1 cellular context compared by ENCODE assay signal in the genomic region with DNA sequence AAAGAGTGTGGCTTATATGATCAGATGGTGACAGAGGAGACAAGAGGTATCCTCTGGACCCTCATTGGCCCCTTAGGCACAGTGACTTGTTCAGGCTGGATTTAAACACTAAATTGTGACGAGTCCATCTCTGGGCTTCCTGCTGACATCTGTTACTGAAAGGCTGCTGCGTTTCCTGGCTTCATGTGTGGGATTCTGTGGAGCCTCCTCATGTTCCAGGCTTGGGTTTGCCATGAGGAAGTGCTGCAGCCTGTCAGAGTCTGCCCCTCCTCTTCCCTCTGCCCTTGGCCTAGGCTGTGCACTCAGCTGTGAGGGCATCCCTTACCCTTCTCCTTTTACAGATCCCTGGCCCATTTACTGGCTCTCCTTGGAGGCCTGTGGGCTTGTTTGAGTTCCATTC.
TF ChIP-seq lines count a peak whose summit lies in the region.

No MANE protein-coding gene starts in this region.

TF ChIP-seq in GM23338, 12 proteins besides CTCF, POLR2A, EP300 and RAD21 (continued from another document):
- TF ChIP-seq, protein P1, sequence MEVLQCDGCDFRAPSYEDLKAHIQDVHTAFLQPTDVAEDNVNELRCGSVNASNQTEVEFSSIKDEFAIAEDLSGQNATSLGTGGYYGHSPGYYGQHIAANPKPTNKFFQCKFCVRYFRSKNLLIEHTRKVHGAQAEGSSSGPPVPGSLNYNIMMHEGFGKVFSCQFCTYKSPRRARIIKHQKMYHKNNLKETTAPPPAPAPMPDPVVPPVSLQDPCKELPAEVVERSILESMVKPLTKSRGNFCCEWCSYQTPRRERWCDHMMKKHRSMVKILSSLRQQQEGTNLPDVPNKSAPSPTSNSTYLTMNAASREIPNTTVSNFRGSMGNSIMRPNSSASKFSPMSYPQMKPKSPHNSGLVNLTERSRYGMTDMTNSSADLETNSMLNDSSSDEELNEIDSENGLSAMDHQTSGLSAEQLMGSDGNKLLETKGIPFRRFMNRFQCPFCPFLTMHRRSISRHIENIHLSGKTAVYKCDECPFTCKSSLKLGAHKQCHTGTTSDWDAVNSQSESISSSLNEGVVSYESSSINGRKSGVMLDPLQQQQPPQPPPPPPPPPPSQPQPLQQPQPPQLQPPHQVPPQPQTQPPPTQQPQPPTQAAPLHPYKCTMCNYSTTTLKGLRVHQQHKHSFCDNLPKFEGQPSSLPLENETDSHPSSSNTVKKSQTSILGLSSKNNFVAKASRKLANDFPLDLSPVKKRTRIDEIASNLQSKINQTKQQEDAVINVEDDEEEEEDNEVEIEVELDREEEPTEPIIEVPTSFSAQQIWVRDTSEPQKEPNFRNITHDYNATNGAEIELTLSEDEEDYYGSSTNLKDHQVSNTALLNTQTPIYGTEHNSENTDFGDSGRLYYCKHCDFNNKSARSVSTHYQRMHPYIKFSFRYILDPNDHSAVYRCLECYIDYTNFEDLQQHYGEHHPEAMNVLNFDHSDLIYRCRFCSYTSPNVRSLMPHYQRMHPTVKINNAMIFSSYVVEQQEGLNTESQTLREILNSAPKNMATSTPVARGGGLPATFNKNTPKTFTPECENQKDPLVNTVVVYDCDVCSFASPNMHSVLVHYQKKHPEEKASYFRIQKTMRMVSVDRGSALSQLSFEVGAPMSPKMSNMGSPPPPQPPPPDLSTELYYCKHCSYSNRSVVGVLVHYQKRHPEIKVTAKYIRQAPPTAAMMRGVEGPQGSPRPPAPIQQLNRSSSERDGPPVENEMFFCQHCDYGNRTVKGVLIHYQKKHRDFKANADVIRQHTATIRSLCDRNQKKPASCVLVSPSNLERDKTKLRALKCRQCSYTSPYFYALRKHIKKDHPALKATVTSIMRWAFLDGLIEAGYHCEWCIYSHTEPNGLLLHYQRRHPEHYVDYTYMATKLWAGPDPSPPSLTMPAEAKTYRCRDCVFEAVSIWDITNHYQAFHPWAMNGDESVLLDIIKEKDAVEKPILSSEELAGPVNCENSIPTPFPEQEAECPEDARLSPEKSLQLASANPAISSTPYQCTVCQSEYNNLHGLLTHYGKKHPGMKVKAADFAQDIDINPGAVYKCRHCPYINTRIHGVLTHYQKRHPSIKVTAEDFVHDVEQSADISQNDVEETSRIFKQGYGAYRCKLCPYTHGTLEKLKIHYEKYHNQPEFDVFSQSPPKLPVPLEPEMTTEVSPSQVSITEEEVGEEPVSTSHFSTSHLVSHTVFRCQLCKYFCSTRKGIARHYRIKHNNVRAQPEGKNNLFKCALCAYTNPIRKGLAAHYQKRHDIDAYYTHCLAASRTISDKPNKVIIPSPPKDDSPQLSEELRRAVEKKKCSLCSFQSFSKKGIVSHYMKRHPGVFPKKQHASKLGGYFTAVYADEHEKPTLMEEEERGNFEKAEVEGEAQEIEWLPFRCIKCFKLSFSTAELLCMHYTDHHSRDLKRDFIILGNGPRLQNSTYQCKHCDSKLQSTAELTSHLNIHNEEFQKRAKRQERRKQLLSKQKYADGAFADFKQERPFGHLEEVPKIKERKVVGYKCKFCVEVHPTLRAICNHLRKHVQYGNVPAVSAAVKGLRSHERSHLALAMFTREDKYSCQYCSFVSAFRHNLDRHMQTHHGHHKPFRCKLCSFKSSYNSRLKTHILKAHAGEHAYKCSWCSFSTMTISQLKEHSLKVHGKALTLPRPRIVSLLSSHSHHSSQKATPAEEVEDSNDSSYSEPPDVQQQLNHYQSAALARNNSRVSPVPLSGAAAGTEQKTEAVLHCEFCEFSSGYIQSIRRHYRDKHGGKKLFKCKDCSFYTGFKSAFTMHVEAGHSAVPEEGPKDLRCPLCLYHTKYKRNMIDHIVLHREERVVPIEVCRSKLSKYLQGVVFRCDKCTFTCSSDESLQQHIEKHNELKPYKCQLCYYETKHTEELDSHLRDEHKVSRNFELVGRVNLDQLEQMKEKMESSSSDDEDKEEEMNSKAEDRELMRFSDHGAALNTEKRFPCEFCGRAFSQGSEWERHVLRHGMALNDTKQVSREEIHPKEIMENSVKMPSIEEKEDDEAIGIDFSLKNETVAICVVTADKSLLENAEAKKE (CRISPR knock-in tag; IDR thresholded peaks at IDR 0.05), result no peak
- TF ChIP-seq EZH2 (IDR thresholded peaks at IDR 0.05; ENCODE audit: low read depth, unreplicated experiment), result no peak
- no peak for TF ChIP-seq STAT1 (IDR thresholded peaks at IDR 0.05; ENCODE audit: unreplicated experiment)
- TF ChIP-seq ZNF331 (CRISPR knock-in tag; IDR thresholded peaks at IDR 0.05; ENCODE audit: low read depth), result no peak
- TF ChIP-seq EZH2phosphoT487 (IDR thresholded peaks at IDR 0.05; ENCODE audit: unreplicated experiment), result no peak
- no peak for TF ChIP-seq JUNB (IDR thresholded peaks at IDR 0.05; ENCODE audit: unreplicated experiment)
- TF ChIP-seq ZNF114 (CRISPR knock-in tag; IDR thresholded peaks at IDR 0.05), result no peak
- no peak for TF ChIP-seq CREB1 (CRISPR knock-in tag; IDR thresholded peaks at IDR 0.05; ENCODE audit: low read depth)
TF ChIP-seq in GM23338: peak in this region for 0.
